ENCODE assay signal across 2 cellular contexts in the genomic region with DNA sequence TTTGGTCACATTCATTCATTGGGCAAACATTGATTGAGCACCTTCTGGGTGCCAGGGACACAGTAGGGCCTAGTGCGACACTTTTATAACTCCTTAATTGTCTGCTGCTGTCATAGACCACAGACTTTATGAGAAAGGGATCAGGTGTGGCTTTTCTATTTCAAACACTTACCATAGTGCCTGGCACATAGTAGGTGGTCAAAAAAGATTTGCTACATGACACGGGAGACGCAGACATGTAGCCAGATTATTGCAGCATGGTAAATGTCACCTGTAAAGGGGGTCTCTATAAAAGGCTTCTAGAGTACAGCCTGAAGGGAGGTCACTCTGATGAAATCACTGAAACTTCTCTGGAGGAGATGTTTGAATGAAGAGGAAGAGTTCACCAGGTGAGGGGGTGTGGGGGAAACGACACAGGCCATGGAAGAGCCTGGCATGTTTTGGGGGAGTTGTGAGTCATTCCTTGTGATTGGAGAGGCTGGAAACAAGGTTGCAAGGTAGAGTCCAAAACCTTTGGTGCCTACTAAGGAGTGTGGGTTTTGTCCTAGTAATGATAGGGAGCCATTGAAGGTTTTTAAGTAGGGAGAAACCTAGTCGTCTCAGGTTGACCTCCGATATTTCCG.
TF ChIP-seq lines count a peak whose summit lies in the region.

No MANE protein-coding gene starts in this region.

TF ChIP-seq in SK-N-SH, 30 proteins besides CTCF, POLR2A, EP300 and RAD21:
- TF ChIP-seq NFIC (IDR thresholded peaks at IDR 0.05; ENCODE audit: borderline replicate concordance) (no peak), SMC3 (IDR thresholded peaks at IDR 0.05; ENCODE audit: low read depth, low read length) (no peak), RCOR1 (IDR thresholded peaks at IDR 0.05; ENCODE audit: low read length) (no peak), FOSL2 (IDR thresholded peaks at IDR 0.05; ENCODE audit: borderline replicate concordance, low read depth) (no peak), REST (IDR thresholded peaks at IDR 0.05; ENCODE audit: low read depth, low read length) (no peak), YY1 (IDR thresholded peaks at IDR 0.05; ENCODE audit: low read depth) (no peak), EZH2phosphoT487 (IDR thresholded peaks at IDR 0.05; ENCODE audit: borderline replicate concordance, low read depth) (no peak), FOXM1 (IDR thresholded peaks at IDR 0.05; ENCODE audit: low read depth) (no peak), USF1 (IDR thresholded peaks at IDR 0.05; ENCODE audit: borderline replicate concordance, low read depth) (no peak), GATA2 (CRISPR knock-in tag; IDR thresholded peaks at IDR 0.05) (no peak), RXRA (IDR thresholded peaks at IDR 0.05; ENCODE audit: borderline replicate concordance, low read depth) (no peak), USF2 (IDR thresholded peaks at IDR 0.05; ENCODE audit: borderline replicate concordance, low read depth, low read length) (no peak), TCF12 (IDR thresholded peaks at IDR 0.05) (no peak), NRF1 (IDR thresholded peaks at IDR 0.05; ENCODE audit: low read depth, low read length) (no peak), SIN3A (IDR thresholded peaks at IDR 0.05; ENCODE audit: borderline replicate concordance, low read depth, low read length) (no peak)
- TF ChIP-seq, protein P1, sequence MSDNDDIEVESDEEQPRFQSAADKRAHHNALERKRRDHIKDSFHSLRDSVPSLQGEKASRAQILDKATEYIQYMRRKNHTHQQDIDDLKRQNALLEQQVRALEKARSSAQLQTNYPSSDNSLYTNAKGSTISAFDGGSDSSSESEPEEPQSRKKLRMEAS (IDR thresholded peaks at IDR 0.05; ENCODE audit: low read depth): no peak
- TF ChIP-seq, protein P2, sequence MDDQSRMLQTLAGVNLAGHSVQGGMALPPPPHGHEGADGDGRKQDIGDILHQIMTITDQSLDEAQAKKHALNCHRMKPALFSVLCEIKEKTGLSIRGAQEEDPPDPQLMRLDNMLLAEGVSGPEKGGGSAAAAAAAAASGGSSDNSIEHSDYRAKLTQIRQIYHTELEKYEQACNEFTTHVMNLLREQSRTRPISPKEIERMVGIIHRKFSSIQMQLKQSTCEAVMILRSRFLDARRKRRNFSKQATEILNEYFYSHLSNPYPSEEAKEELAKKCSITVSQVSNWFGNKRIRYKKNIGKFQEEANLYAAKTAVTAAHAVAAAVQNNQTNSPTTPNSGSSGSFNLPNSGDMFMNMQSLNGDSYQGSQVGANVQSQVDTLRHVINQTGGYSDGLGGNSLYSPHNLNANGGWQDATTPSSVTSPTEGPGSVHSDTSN (IDR thresholded peaks at IDR 0.05): no peak
TF ChIP-seq in SK-N-SH: peak in this region for 0.

TF ChIP-seq in SK-N-SH treated with all-trans-retinoic acid at 6 μM for 48 hours, 23 proteins besides CTCF, POLR2A, EP300 and RAD21:
- no peak for TF ChIP-seq GLIS3 (CRISPR knock-in tag; IDR thresholded peaks at IDR 0.05)
- TF ChIP-seq CREB5 (CRISPR knock-in tag; IDR thresholded peaks at IDR 0.05; ENCODE audit: low read depth): no peak
- no peak for TF ChIP-seq ARNTL (CRISPR knock-in tag; IDR thresholded peaks at IDR 0.05; ENCODE audit: borderline replicate concordance, low read depth)
- no peak for TF ChIP-seq TSHZ2 (CRISPR knock-in tag; IDR thresholded peaks at IDR 0.05)
- TF ChIP-seq PPARA (CRISPR knock-in tag; IDR thresholded peaks at IDR 0.05; ENCODE audit: borderline replicate concordance): no peak
TF ChIP-seq in SK-N-SH treated with all-trans-retinoic acid at 6 μM for 48 hours: peak in this region for 0.
